ENCODE assay signal across 13 cellular contexts in the genomic region with DNA sequence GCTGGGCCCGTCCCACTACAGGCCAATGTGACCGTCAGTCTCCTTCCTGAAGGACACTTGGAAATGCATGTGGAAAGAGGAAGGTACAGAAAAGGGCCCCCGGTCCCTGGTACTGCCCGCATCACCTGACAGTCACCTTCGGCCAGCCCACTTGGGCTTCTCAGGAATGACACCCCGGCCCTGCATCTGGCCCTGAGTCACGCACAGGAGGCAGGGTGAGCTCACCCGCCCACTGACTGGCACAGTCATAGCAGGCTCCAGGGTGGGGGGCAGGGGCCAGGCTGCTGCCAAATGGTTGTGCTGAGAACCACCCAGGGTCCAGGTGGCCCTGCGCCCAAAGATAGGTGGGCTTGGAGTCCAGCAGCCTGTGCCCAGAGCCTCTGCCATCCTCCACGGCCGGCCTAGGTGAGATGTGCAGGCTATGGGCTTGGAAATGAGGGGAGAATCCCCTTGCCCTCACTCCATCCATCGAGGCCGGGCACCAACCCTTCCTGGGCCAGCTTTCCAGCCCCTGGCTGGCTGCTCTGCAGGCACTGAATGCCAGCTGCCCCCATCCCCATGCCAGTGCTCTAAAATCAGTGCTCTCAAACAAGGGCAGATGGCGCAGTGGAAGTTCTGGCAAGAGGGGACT. TPM values are rescaled to one million over a fixed set of nuclear protein-coding genes. Genes with fewer than 3 reads are reported as not detected.
DNase-seq lines count a peak whose midpoint lies in the region; ATAC-seq lines count a peak whose summit lies in the region.
"Had no signal": no experiment of that assay in that cellular context is flagged by ENCODE, and none has a peak within 500 bp of the region (broad histone marks: within the 10 kb centered on the region; RNA-seq: fewer than 3 reads in every experiment).

No MANE protein-coding gene starts in this region.

- intact Hi-C loops in activated CD4-positive, alpha-beta T cell treated with anti-CD3 and anti-CD28 coated beads, Interleukin-2, amount 10 ng/mL, durations not matched to agents 24 days and 14 days (cut with micrococcal nuclease): no loop called here

- H3K36me3 Mint-ChIP-seq in activated CD4-positive, alpha-beta T cell treated with anti-CD3 and anti-CD28 coated beads, Interleukin-2, amount 10 ng/mL, durations not matched to agents 24 days and 14 days (ENCODE audit: low read depth): no peaks in the 10 kb centered on the region
- H3K36me3 Mint-ChIP-seq in activated naive CD8-positive, alpha-beta T cell treated with anti-CD3 and anti-CD28 coated beads, Interleukin-2, amount 50 U/mL, for 24 hours (ENCODE audit: low read depth): no peaks in the 10 kb centered on the region

- no peak overlapping the region for H3K27ac Mint-ChIP-seq in activated CD4-positive, alpha-beta T cell treated with anti-CD3 and anti-CD28 coated beads, Interleukin-2, amount 10 ng/mL, durations not matched to agents 24 days and 14 days
- no peak overlapping the region for H3K27ac Mint-ChIP-seq in activated naive CD8-positive, alpha-beta T cell treated with anti-CD3 and anti-CD28 coated beads, Interleukin-2, amount 50 U/mL, for 24 hours

- peak; percentile 77 for ATAC-seq in activated naive CD8-positive, alpha-beta T cell treated with anti-CD3 and anti-CD28 coated beads, Interleukin-2, amount 50 U/mL, for 24 hours
- ATAC-seq in left lobe of liver (no peak), GM18498 (IDR thresholded peaks at IDR 0.05; ENCODE audit: unreplicated experiment) (no peak)

- no peaks in the 10 kb centered on the region for H3K9me3 Mint-ChIP-seq in activated CD4-positive, alpha-beta T cell treated with anti-CD3 and anti-CD28 coated beads, Interleukin-2, amount 10 ng/mL, durations not matched to agents 24 days and 14 days
- no peaks in the 10 kb centered on the region for H3K9me3 Mint-ChIP-seq in activated naive CD8-positive, alpha-beta T cell treated with anti-CD3 and anti-CD28 coated beads, Interleukin-2, amount 50 U/mL, for 24 hours

- H3K27me3 Mint-ChIP-seq in activated CD4-positive, alpha-beta T cell treated with anti-CD3 and anti-CD28 coated beads, Interleukin-2, amount 10 ng/mL, durations not matched to agents 24 days and 14 days: peaks cover 2% of the 10 kb centered on the region
- H3K27me3 Mint-ChIP-seq in activated naive CD8-positive, alpha-beta T cell treated with anti-CD3 and anti-CD28 coated beads, Interleukin-2, amount 50 U/mL, for 24 hours: peaks cover 12% of the 10 kb centered on the region

- peak; percentile 14 to 33 for DNase-seq in activated CD4-positive, alpha-beta T cell treated with anti-CD3 and anti-CD28 coated beads, Interleukin-2, amount 50 U/mL, for 48 hours
- DNase-seq in activated CD4-positive, alpha-beta T cell treated with anti-CD3 and anti-CD28 coated beads, Interleukin-2, amount 10 ng/mL, durations not matched to agents 24 days and 14 days: no peak
- peak; percentile 29 for DNase-seq in HCEC 1CT
- no peak for DNase-seq in activated naive CD8-positive, alpha-beta T cell treated with anti-CD3 and anti-CD28 coated beads, Interleukin-2, amount 50 U/mL, for 24 hours
- peak; percentile 66 for DNase-seq in renal cortical epithelial cell (ENCODE audit: low read depth)
- no peak for DNase-seq in NCI-H748 treated with DMSO at 0.1 percent for 48 hours (lab: John Stamatoyannopoulos, UW)
- no peak for DNase-seq in left lobe of liver (ENCODE audit: low spot score)
- DNase-seq: activated gamma-delta T cell treated with Interleukin-2 at 50 U/mL for 16 hours, DMS79, NCI-H187 had no signal

- peaks cover 10% of the 10 kb centered on the region for H3K4me1 Mint-ChIP-seq in activated CD4-positive, alpha-beta T cell treated with anti-CD3 and anti-CD28 coated beads, Interleukin-2, amount 10 ng/mL, durations not matched to agents 24 days and 14 days
- H3K4me1 Mint-ChIP-seq in activated naive CD8-positive, alpha-beta T cell treated with anti-CD3 and anti-CD28 coated beads, Interleukin-2, amount 50 U/mL, for 24 hours: no peaks in the 10 kb centered on the region

- H3K4me3 Mint-ChIP-seq in activated CD4-positive, alpha-beta T cell treated with anti-CD3 and anti-CD28 coated beads, Interleukin-2, amount 10 ng/mL, durations not matched to agents 24 days and 14 days: no peak overlapping the region
- no peak overlapping the region for H3K4me3 Mint-ChIP-seq in activated naive CD8-positive, alpha-beta T cell treated with anti-CD3 and anti-CD28 coated beads, Interleukin-2, amount 50 U/mL, for 24 hours

RNA-seq across cellular contexts. Expression of gene EMX1, which starts 14.1 kb away (rescaled TPM):
- total RNA-seq in activated CD4-positive, alpha-beta T cell treated with anti-CD3 and anti-CD28 coated beads, Interleukin-2, amount 10 ng/mL, durations not matched to agents 24 days and 14 days: 0.09 TPM in 1 of 2 replicates, not detected in the other
- total RNA-seq in renal cortical epithelial cell (0.35 and 5.3 TPM in 2 replicates), left lobe of liver (0.20 TPM)
- total RNA-seq: A673, fibroblast of villous mesenchyme had no signal

RNA-seq across cellular contexts. Expression of gene SPR, which starts 44.2 kb away (rescaled TPM):
- total RNA-seq in activated CD4-positive, alpha-beta T cell treated with anti-CD3 and anti-CD28 coated beads, Interleukin-2, amount 10 ng/mL, durations not matched to agents 24 days and 14 days: 12.6 and 12.8 TPM in 2 replicates
- 51.7 and 62.2 TPM in 2 replicates for total RNA-seq in renal cortical epithelial cell
- 64.5 TPM for total RNA-seq in left lobe of liver

Comparison
In these comparisons a context has a peak if more than half of its experiments do, and no peak if none do; other contexts are left out.
1. DNase-seq: peak in activated CD4-positive, alpha-beta T cell treated with anti-CD3 and anti-CD28 coated beads, Interleukin-2, amount 50 U/mL, for 48 hours (2 of 2), HCEC 1CT (single experiment) and renal cortical epithelial cell (single experiment); none in activated CD4-positive, alpha-beta T cell treated with anti-CD3 and anti-CD28 coated beads, Interleukin-2, amount 10 ng/mL, durations not matched to agents 24 days and 14 days (single experiment), activated naive CD8-positive, alpha-beta T cell treated with anti-CD3 and anti-CD28 coated beads, Interleukin-2, amount 50 U/mL, for 24 hours (single experiment), NCI-H748 treated with DMSO at 0.1 percent for 48 hours (single experiment) and left lobe of liver (single experiment).